ENCODE assay signal across 9 cellular contexts in the genomic region with DNA sequence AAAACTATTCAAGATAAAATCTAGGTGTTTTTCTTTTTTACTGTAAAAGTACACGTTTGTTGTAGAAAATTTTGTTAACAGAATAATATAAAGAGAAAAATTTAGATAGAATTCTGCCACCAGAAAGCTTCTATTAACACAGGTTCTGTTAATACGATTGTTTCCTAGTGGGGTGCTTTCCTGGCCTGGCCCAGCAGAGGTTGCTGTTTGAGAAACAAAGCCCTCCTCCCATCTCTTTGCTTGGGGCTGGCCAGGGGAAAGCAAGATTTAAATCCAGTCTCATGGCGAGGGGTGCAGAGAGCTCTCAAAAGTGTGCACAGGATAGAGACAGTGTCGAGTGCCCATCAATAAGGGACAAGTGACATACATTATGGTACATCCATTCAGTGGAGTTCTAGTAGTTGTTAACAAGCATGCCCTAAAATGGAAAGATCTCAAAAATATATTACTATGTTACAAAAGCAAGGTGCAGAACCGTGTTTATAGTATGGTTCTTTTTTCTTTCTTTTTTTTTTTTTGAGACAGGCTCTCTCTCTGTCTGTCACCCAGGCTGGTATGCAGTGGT.
A peak's percentile ranks its signal among the peaks of the same experiment; 100 is the strongest.
DNase-seq lines count a peak whose midpoint lies in the region; ATAC-seq and TF ChIP-seq lines count a peak whose summit lies in the region.
"Had no signal": no experiment of that assay in that cellular context is flagged by ENCODE, and none has a peak within 500 bp of the region (broad histone marks: within the 10 kb centered on the region; RNA-seq: fewer than 3 reads in every experiment).

No MANE protein-coding gene starts in this region.

- no peaks in the 10 kb centered on the region for H3K36me3 Mint-ChIP-seq in nephron progenitor cell (ENCODE audit: low read depth)

- H3K4me3 Mint-ChIP-seq in nephron progenitor cell = no peak overlapping the region

- H3K4me1 Mint-ChIP-seq in nephron progenitor cell = peaks cover 8% of the 10 kb centered on the region

- DNase-seq in DMS53 (lab: John Stamatoyannopoulos, UW) = peak; percentile 19
- DNase-seq in DMS53 treated with DMSO at 0.1 percent for 48 hours (lab: John Stamatoyannopoulos, UW; ENCODE audit: unreplicated experiment) = no peak
- DNase-seq in nephron progenitor cell = no peak
- DNase-seq in dedifferentiated amniotic fluid mesenchymal stem cell (ENCODE audit: extremely low spot score) = no peak
- DNase-seq: stimulated activated CD4-positive, alpha-beta T cell treated with anti-CD3 and anti-CD28 coated beads, Interleukin-4, amount 100 ng/mL, for 4 hours had no signal

- ATAC-seq in HG02938 (IDR thresholded peaks at IDR 0.05; ENCODE audit: unreplicated experiment) (peak; percentile 56), HG02852 (IDR thresholded peaks at IDR 0.05; ENCODE audit: unreplicated experiment) (no peak), HG03378 (IDR thresholded peaks at IDR 0.05; ENCODE audit: unreplicated experiment) (no peak)

- TF ChIP-seq CTCF in WI38 (IDR thresholded peaks at IDR 0.05; ENCODE audit: low read depth, low read length) = 0 out of 2 replicates have a peak, but pooled peaks have one; percentile 21
- TF ChIP-seq CTCF in nephron progenitor cell (IDR thresholded peaks at IDR 0.05) = peak; percentile 10

- peaks cover 7% of the 10 kb centered on the region for H3K27me3 Mint-ChIP-seq in nephron progenitor cell (ENCODE audit: low read depth, poor library complexity)

- no peaks in the 10 kb centered on the region for H3K9me3 Mint-ChIP-seq in nephron progenitor cell

- H3K4me3 ChIP-seq in WI38 (ENCODE audit: low read depth, low read length) = no peak overlapping the region

- H3K27ac Mint-ChIP-seq in nephron progenitor cell = no peak overlapping the region
